In genomic region chr3:189967254-189967865, GRCh38 we compare ENCODE assay signal across 8 cellular contexts.
DNase-seq lines count a peak whose midpoint lies in the region; ATAC-seq and TF ChIP-seq lines count a peak whose summit lies in the region.

No MANE protein-coding gene starts in this region.

- TF ChIP-seq CTCF in heart right ventricle (IDR thresholded peaks at IDR 0.05) (peak; percentile 71 to 91 (median 84)), esophagus muscularis mucosa (IDR thresholded peaks at IDR 0.05) (peak; percentile 80 to 91 (median 84)), osteoblast (IDR thresholded peaks at IDR 0.05; ENCODE audit: extremely low read depth, low read depth, low read length) (peak; percentile 78)

- H3K36me3 ChIP-seq in heart right ventricle, result peaks cover 0 to 10% (median 0%) of the 10 kb centered on the region in 9 donors
- peaks cover 0 to 27% (median 6%) of the 10 kb centered on the region in 4 donors for H3K36me3 ChIP-seq in esophagus muscularis mucosa
- peaks cover 4% of the 10 kb centered on the region for H3K36me3 ChIP-seq in osteoblast (ENCODE audit: insufficient read depth, low read length)

- H3K27ac ChIP-seq in heart right ventricle (no peak overlapping the region), esophagus muscularis mucosa (replicated peaks in 1 of 4) (no peak overlapping the region), osteoblast (ENCODE audit: low read depth, low read length) (no peak overlapping the region)

- no peak for TF ChIP-seq POLR2A in esophagus muscularis mucosa (IDR thresholded peaks at IDR 0.05; ENCODE audit: low read depth)

- H3K9me3 ChIP-seq in heart right ventricle (no peaks in the 10 kb centered on the region), esophagus muscularis mucosa (no peaks in the 10 kb centered on the region), osteoblast (ENCODE audit: low read depth, low read length) (no peaks in the 10 kb centered on the region)

- peaks cover 0 to under 1% (median 0%) of the 10 kb centered on the region in 9 donors for H3K4me1 ChIP-seq in heart right ventricle
- H3K4me1 ChIP-seq in esophagus muscularis mucosa, result peaks cover 0 to 2% (median under 1%) of the 10 kb centered on the region in 4 donors
- no peaks in the 10 kb centered on the region for H3K4me1 ChIP-seq in osteoblast (ENCODE audit: insufficient read depth, low read length)

- H3K4me3 ChIP-seq in heart right ventricle (no peak overlapping the region), esophagus muscularis mucosa (no peak overlapping the region), osteoblast (ENCODE audit: insufficient read depth, low read length) (no peak overlapping the region)

- no peaks in the 10 kb centered on the region for H4K20me1 ChIP-seq in osteoblast (ENCODE audit: insufficient read depth, low read length)

- H3K79me2 ChIP-seq in osteoblast (ENCODE audit: insufficient read depth, low read length), result no peaks in the 10 kb centered on the region

- intact Hi-C loops in heart right ventricle (cut with DNase I), result loop anchor here in 8 of 10 donors (1.0 to 10.0 kb wide), 11 partner anchors 147 to 727 kb away; partner anchors contain the start of genes CLDN1 (in 4 of the 8) and P3H2 (in 2 of the 8)
- intact Hi-C loops in Right ventricle myocardium inferior (cut with DNase I), result loop anchor here (2.0 to 10.0 kb wide), 4 partner anchors 155 to 457 kb away; partner anchors contain the start of gene P3H2
- intact Hi-C loops in esophagus muscularis mucosa (cut with DNase I), result loop anchor here (2.0 to 10.0 kb wide), 4 partner anchors 50 to 457 kb away; no protein-coding TSS in a partner anchor

- no peak overlapping the region for H3K4me2 ChIP-seq in osteoblast (ENCODE audit: insufficient read depth, low read length)

- H2AFZ ChIP-seq in osteoblast (ENCODE audit: low read length), result no peak overlapping the region

- no peak for ATAC-seq in heart right ventricle
- ATAC-seq in Right ventricle myocardium inferior, result no peak
- peak; percentile 76 for ATAC-seq in GM21825 (IDR thresholded peaks at IDR 0.05; ENCODE audit: unreplicated experiment)

- TF ChIP-seq EP300 in esophagus muscularis mucosa (IDR thresholded peaks at IDR 0.05), result no peak

- in situ Hi-C loops in SK-MEL-5 (cut with HindIII; ENCODE audit: low pct_unique_long_range_greater_than_20kb, low sequenced_read_pairs), result loop anchor here (25.0 kb wide), 2 partner anchors 220 to 395 kb away; no protein-coding TSS in a partner anchor

- WGBS in heart right ventricle, 2 donors, result 37% methylated on average over 5 of the region's 5 CpGs
- WGBS in esophagus muscularis mucosa, result 42% methylated on average over 5 of the region's 5 CpGs

- H3K27me3 ChIP-seq in heart right ventricle, result no peaks in the 10 kb centered on the region
- H3K27me3 ChIP-seq in esophagus muscularis mucosa, result no peaks in the 10 kb centered on the region
- H3K27me3 ChIP-seq in osteoblast (ENCODE audit: insufficient read depth, low read length), result no peaks in the 10 kb centered on the region

- DNase-seq in heart right ventricle (peak in 1 of 2 donors; percentile 39), Right ventricle myocardium inferior (ENCODE audit: missing footprints) (no peak), LHCN-M2 (ENCODE audit: low read depth) (peak; percentile 58), SK-MEL-5 (ENCODE audit: low read depth, low spot score) (peak; percentile 79), esophagus muscularis mucosa (ENCODE audit: extremely low spot score) (no peak), osteoblast (ENCODE audit: insufficient read length, low spot score, missing footprints) (no peak)
- DNase-seq in stimulated activated CD4-positive, alpha-beta T cell treated with anti-CD3 and anti-CD28 coated beads, Interleukin-15, amount 100 ng/mL, for 24 hours, result no peak

Comparison
In these comparisons a context has a peak if more than half of its experiments do, and no peak if none do; other contexts are left out.
1. DNase-seq: peak in LHCN-M2 (single experiment) and SK-MEL-5 (single experiment); none in Right ventricle myocardium inferior (single experiment), esophagus muscularis mucosa (single experiment), osteoblast (single experiment) and stimulated activated CD4-positive, alpha-beta T cell treated with anti-CD3 and anti-CD28 coated beads, Interleukin-15, amount 100 ng/mL, for 24 hours (single experiment).
2. Peak in every context shown above with its lines, with median percentiles within 50 percentile points of each other: CTCF ChIP-seq.